In the genomic region with DNA sequence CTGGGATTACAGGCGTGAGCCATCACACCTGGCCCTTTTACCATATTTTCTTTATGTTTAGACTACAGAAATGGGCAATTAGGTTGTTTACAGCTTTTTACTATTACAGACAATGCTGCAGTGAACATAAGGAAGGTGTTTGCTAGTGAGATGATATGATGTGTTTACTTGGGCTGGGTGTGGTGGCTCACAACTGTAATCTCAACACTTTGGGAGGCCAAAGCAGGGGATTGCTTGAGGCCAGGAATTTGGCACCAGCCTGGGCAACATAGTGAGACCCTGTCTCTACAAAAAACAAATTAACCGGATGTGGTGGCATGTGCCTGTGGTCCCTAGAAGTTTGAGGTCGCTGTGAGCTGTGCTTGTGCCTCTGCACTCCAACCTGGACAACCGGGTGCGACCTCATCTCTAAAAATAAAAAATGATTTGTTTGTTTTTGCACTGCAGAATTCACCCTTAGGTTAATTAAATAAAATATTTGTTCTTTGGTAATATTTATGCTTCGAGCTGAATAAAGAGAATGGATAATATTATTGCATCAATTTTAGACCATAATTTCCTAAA, we compare ENCODE assay signal across 18 cellular contexts.
"Had no signal": no experiment of that assay in that cellular context is flagged by ENCODE, and none has a peak within 500 bp of the region (broad histone marks: within the 10 kb centered on the region; RNA-seq: fewer than 3 reads in every experiment).

No MANE protein-coding gene starts in this region.

- H3K4me3 ChIP-seq: ascending aorta, breast epithelium, dorsolateral prefrontal cortex, esophagus muscularis mucosa, stomach, thoracic aorta had no signal

- H3K4me3 Mint-ChIP-seq: activated CD4-positive, alpha-beta T cell treated with anti-CD3 and anti-CD28 coated beads, Interleukin-2, amount 10 ng/mL, durations not matched to agents 7 days and 5 days; activated naive CD8-positive, alpha-beta T cell treated with anti-CD3 and anti-CD28 coated beads, Interleukin-2, amount 50 U/mL, for 24 hours; activated T-helper 1 cell treated with anti-CD3 and anti-CD28 coated beads, Interleukin-12 subunit alpha, Interleukin-12 subunit beta, Interleukin-2, Interleukin-4 antibody, amounts not matched to agents 30 ng/mL and 10 ng/mL and 1 ng/mL, durations not matched to agents 14 hours and 24 hours and 36 hours; T-helper 2 cell treated with Interferon-gamma antibody and Interleukin-4, amounts not matched to agents 5 μg/mL and 100 μg/mL, for 36 hours had no signal

- DNase-seq: activated CD4-positive, alpha-beta T cell treated with anti-CD3 and anti-CD28 coated beads, Interleukin-2, amount 10 ng/mL, durations not matched to agents 7 days and 5 days; activated naive CD4-positive, alpha-beta T cell; activated naive CD8-positive, alpha-beta T cell treated with anti-CD3 and anti-CD28 coated beads, Interleukin-2, amount 50 U/mL, for 24 hours; dorsolateral prefrontal cortex; hippocampal formation; kidney; mesenchymal stem cell; stimulated activated CD4-positive, alpha-beta T cell treated with anti-CD3 and anti-CD28 coated beads, Interleukin-1b, Interleukin-23, amount 100 ng/mL, for 48 hours; stomach; SW 1271 had no signal

- H3K27ac Mint-ChIP-seq: activated CD4-positive, alpha-beta T cell treated with anti-CD3 and anti-CD28 coated beads, Interleukin-2, amount 10 ng/mL, durations not matched to agents 7 days and 5 days; activated naive CD8-positive, alpha-beta T cell treated with anti-CD3 and anti-CD28 coated beads, Interleukin-2, amount 50 U/mL, for 24 hours; T-helper 2 cell treated with Interferon-gamma antibody and Interleukin-4, amounts not matched to agents 5 μg/mL and 100 μg/mL, for 36 hours had no signal

- H3K27me3 Mint-ChIP-seq: activated CD4-positive, alpha-beta T cell treated with anti-CD3 and anti-CD28 coated beads, Interleukin-2, amount 10 ng/mL, durations not matched to agents 7 days and 5 days; activated naive CD8-positive, alpha-beta T cell treated with anti-CD3 and anti-CD28 coated beads, Interleukin-2, amount 50 U/mL, for 24 hours had no signal

- H3K36me3 ChIP-seq: breast epithelium, esophagus muscularis mucosa, thoracic aorta had no signal

- H3K27ac ChIP-seq: ascending aorta, breast epithelium, esophagus muscularis mucosa, thoracic aorta had no signal

- H3K9me3 Mint-ChIP-seq: activated CD4-positive, alpha-beta T cell treated with anti-CD3 and anti-CD28 coated beads, Interleukin-2, amount 10 ng/mL, durations not matched to agents 7 days and 5 days; activated naive CD8-positive, alpha-beta T cell treated with anti-CD3 and anti-CD28 coated beads, Interleukin-2, amount 50 U/mL, for 24 hours; activated T-helper 1 cell treated with anti-CD3 and anti-CD28 coated beads, Interleukin-12 subunit alpha, Interleukin-12 subunit beta, Interleukin-2, Interleukin-4 antibody, amounts not matched to agents 30 ng/mL and 10 ng/mL and 1 ng/mL, durations not matched to agents 14 hours and 24 hours and 36 hours; T-helper 2 cell treated with Interferon-gamma antibody and Interleukin-4, amounts not matched to agents 5 μg/mL and 100 μg/mL, for 36 hours had no signal

- H3K9me3 ChIP-seq: ascending aorta, breast epithelium, esophagus muscularis mucosa, stomach, thoracic aorta had no signal

- ATAC-seq: activated naive CD8-positive, alpha-beta T cell treated with anti-CD3 and anti-CD28 coated beads, Interleukin-2, amount 50 U/mL, for 24 hours; sciatic nerve had no signal

- H3K4me1 ChIP-seq: breast epithelium had no signal

- H3K27me3 ChIP-seq: ascending aorta, breast epithelium, dorsolateral prefrontal cortex, esophagus muscularis mucosa, stomach had no signal

- FAIRE-seq: endometrium, kidney had no signal
